ENCODE assay signal across 8 cellular contexts in genomic region chr6:158220786-158221442, GRCh38. TPM values are rescaled to one million over a fixed set of nuclear protein-coding genes. Genes with fewer than 3 reads are reported as not detected.
DNase-seq lines count a peak whose midpoint lies in the region; ATAC-seq, FAIRE-seq and TF ChIP-seq lines count a peak whose summit lies in the region.

No MANE protein-coding gene starts in this region.

- H3K4me3 ChIP-seq in GM12864 (ENCODE audit: low read depth, low read length) (no peak overlapping the region), small intestine (ENCODE audit: low read depth in 1 of 2, low read length in 2 of 2) (no peak overlapping the region)

- no peak overlapping the region for H3K27ac ChIP-seq in small intestine (ENCODE audit: low read depth in 1 of 2, low read length in 1 of 2)

- TF ChIP-seq CTCF in GM12864 (IDR thresholded peaks at IDR 0.05; ENCODE audit: low read depth, low read length, missing control alignments), result peak; percentile 92

- no peaks in the 10 kb centered on the region for H3K9me3 ChIP-seq in small intestine (ENCODE audit: control insufficient read depth, low read depth)

- DNase-seq in GM12864 (ENCODE audit: low read depth) (peak; percentile 53), NCI-H2029 treated with DMSO at 0.1 percent for 48 hours (lab: John Stamatoyannopoulos, UW) (peak; percentile 53), astrocyte of the hippocampus (ENCODE audit: low read depth, low spot score) (peak; percentile 91), hypothalamus (lab: John Stamatoyannopoulos, UW) (peak in 47 of 51 donors; percentile 8 to 87 (median 60)), small intestine (peak; percentile 81)

- peaks cover 0 to 2% of the 10 kb centered on the region in 2 donors for H3K4me1 ChIP-seq in small intestine (ENCODE audit: control insufficient read depth in 2 of 2, insufficient read depth in 1 of 2, low read depth in 1 of 2, low read length in 1 of 2)

- ATAC-seq in HG02642 (IDR thresholded peaks at IDR 0.05; ENCODE audit: poor library complexity, unreplicated experiment) (peak; percentile 83), HG03039 (IDR thresholded peaks at IDR 0.05; ENCODE audit: unreplicated experiment) (no peak)

- no peaks in the 10 kb centered on the region for H3K36me3 ChIP-seq in small intestine (ENCODE audit: control insufficient read depth in 2 of 2, insufficient read depth in 2 of 2, low read length in 2 of 2)

- 8 to 10% (median 10%) methylated on average over 10 of the region's 10 CpGs for WGBS in small intestine, 3 donors

- FAIRE-seq in TTC549 (lab: Jason Lieb, UNC), result peak; percentile 99
- peak; percentile 99 for FAIRE-seq in small intestine (lab: Jason Lieb, UNC)

- H3K27me3 ChIP-seq in small intestine (ENCODE audit: control insufficient read depth in 2 of 2, insufficient read depth in 2 of 2, low read length in 2 of 2), result no peaks in the 10 kb centered on the region

RNA-seq across cellular contexts. Expression of gene GTF2H5, which starts 52.8 kb away (rescaled TPM):
- 1 to 10 TPM; 2.4 to 6.4 (median 3.6) TPM for polyA plus RNA-seq in small intestine

RNA-seq across cellular contexts. Expression of gene SERAC1, which starts 52.9 kb away (rescaled TPM):
- polyA plus RNA-seq in small intestine, result 1 to 10 TPM; 3.7 to 5.4 (median 4.5) TPM
